17 cellular contexts compared by ENCODE assay signal in genomic region chr12:119071638-119072231, GRCh38.
DNase-seq lines count a peak whose midpoint lies in the region; ATAC-seq and TF ChIP-seq lines count a peak whose summit lies in the region.
"Had no signal": no experiment of that assay in that cellular context is flagged by ENCODE, and none has a peak within 500 bp of the region (broad histone marks: within the 10 kb centered on the region; RNA-seq: fewer than 3 reads in every experiment).

No MANE protein-coding gene starts in this region.

- POLR2A ChIA-PET in SK-N-SH (lab: Yijun Ruan, JAX): interaction anchor here (0.7 to 3.0 kb wide), 5 partner anchors 11 to 90 kb away, joined by 3 to 17 read pairs (median 10); partner anchors contain the start of gene SRRM4

- H3K27me3 Mint-ChIP-seq in type B pancreatic cell: peaks cover 68% of the 10 kb centered on the region

- H3K9me3 ChIP-seq in SK-N-SH (no peaks in the 10 kb centered on the region), BE2C (no peaks in the 10 kb centered on the region), WERI-Rb-1 (ENCODE audit: severe bottlenecking) (no peaks in the 10 kb centered on the region), osteoblast (ENCODE audit: low read depth, low read length) (no peaks in the 10 kb centered on the region)
- H3K9me3 ChIP-seq: BLaER1, Caco-2 had no signal

- no peaks in the 10 kb centered on the region for H3K9me2 ChIP-seq in SK-N-SH

- H3F3A ChIP-seq in SK-N-SH (replicated peaks; ENCODE audit: insufficient read depth): no peaks in the 10 kb centered on the region

- H3K27me3 ChIP-seq in SK-N-SH (ENCODE audit: insufficient read depth) (no peaks in the 10 kb centered on the region), BE2C (no peaks in the 10 kb centered on the region), WERI-Rb-1 (ENCODE audit: insufficient read depth, low read depth, severe bottlenecking) (no peaks in the 10 kb centered on the region), osteoblast (ENCODE audit: insufficient read depth, low read length) (no peaks in the 10 kb centered on the region)
- H3K27me3 ChIP-seq: BLaER1 had no signal

- H3K4me1 Mint-ChIP-seq in type B pancreatic cell (ENCODE audit: unreplicated experiment): no peaks in the 10 kb centered on the region
- H3K4me1 Mint-ChIP-seq: CD4-positive, CD25-positive, alpha-beta regulatory T cell had no signal

- H2AFZ ChIP-seq in SK-N-SH (ENCODE audit: low read depth): no peak overlapping the region
- no peak overlapping the region for H2AFZ ChIP-seq in osteoblast (ENCODE audit: low read length)
- H2AFZ ChIP-seq: GM23248 had no signal

- CTCF ChIA-PET in SK-N-SH (lab: Yijun Ruan, JAX): interaction anchor here (1.0 to 1.3 kb wide), 6 partner anchors 12 to 357 kb away, joined by 3 to 6 read pairs (median 4); no protein-coding TSS in a partner anchor

- H3K4me3 ChIP-seq in SK-N-SH (ENCODE audit: low read depth in 2 of 2, low read length in 1 of 2) (no peak overlapping the region; a peak in 1 of 4 replicates), BE2C (ENCODE audit: low read depth, low read length) (peak overlapping the region; percentile 12), WERI-Rb-1 (ENCODE audit: low read depth, low read length) (no peak overlapping the region; the same call in 1 of the 2 replicates), osteoblast (ENCODE audit: insufficient read depth, low read length) (no peak overlapping the region)
- H3K4me3 ChIP-seq: BLaER1, GM23248 had no signal

- ATAC-seq in SK-N-SH treated with all-trans-retinoic acid at 6 μM for 48 hours: no peak
- ATAC-seq in GM21619 (IDR thresholded peaks at IDR 0.05; ENCODE audit: unreplicated experiment): no peak
- ATAC-seq: CD8-positive, alpha-beta T cell had no signal

- DNase-seq in SK-N-SH: peak; percentile 27
- DNase-seq in BE2C: peak; percentile 48
- DNase-seq in WERI-Rb-1: no peak
- peak; percentile 5 for DNase-seq in osteoblast (ENCODE audit: insufficient read length, low spot score, missing footprints)
- no peak for DNase-seq in type B pancreatic cell (ENCODE audit: extremely low spot score, unreplicated experiment)
- DNase-seq: CD4-positive, CD25-positive, alpha-beta regulatory T cell; CD8-positive, alpha-beta T cell; DMS153; DND-41; GM23248; H7; HCEC 1CT had no signal

- H3K4me1 ChIP-seq in SK-N-SH (ENCODE audit: control insufficient read depth in 1 of 2, insufficient read depth in 2 of 2, low read depth in 1 of 2, low read length in 1 of 2) (peaks cover 0 to 58% of the 10 kb centered on the region in 2 experiments; a peak in 2 of 4 replicates), BE2C (peaks cover 58% of the 10 kb centered on the region), osteoblast (ENCODE audit: insufficient read depth, low read length) (no peaks in the 10 kb centered on the region)
- H3K4me1 ChIP-seq: BLaER1, Caco-2 had no signal

- TF ChIP-seq EP300 in SK-N-SH (IDR thresholded peaks at IDR 0.05; ENCODE audit: borderline replicate concordance in 1 of 2, low read depth in 1 of 2, low read length in 1 of 2): peak in 1 of 2 experiments; percentile 88; a peak in 2 of 4 replicates

- no peak overlapping the region for H3K9ac ChIP-seq in SK-N-SH
- H3K9ac ChIP-seq: BLaER1, GM23248 had no signal

- no peaks in the 10 kb centered on the region for H3K9me3 Mint-ChIP-seq in type B pancreatic cell
- H3K9me3 Mint-ChIP-seq: CD8-positive, alpha-beta T cell had no signal

- no peak overlapping the region for H3K4me2 ChIP-seq in SK-N-SH
- H3K4me2 ChIP-seq in osteoblast (ENCODE audit: insufficient read depth, low read length): no peak overlapping the region
- H3K4me2 ChIP-seq: BLaER1 had no signal

- no peak overlapping the region for H3K27ac Mint-ChIP-seq in type B pancreatic cell
- H3K27ac Mint-ChIP-seq: CD8-positive, alpha-beta T cell had no signal

- no peaks in the 10 kb centered on the region for H3K36me3 ChIP-seq in SK-N-SH (replicated peaks in 1 of 2; ENCODE audit: control insufficient read depth in 1 of 2, insufficient read depth in 2 of 2, low read length in 1 of 2)
- H3K36me3 ChIP-seq in BE2C: no peaks in the 10 kb centered on the region
- no peaks in the 10 kb centered on the region; the same call in 1 of the 2 replicates for H3K36me3 ChIP-seq in WERI-Rb-1
- H3K36me3 ChIP-seq in osteoblast (ENCODE audit: insufficient read depth, low read length): no peaks in the 10 kb centered on the region
- H3K36me3 ChIP-seq: BLaER1 had no signal

- H3K79me2 ChIP-seq in SK-N-SH (ENCODE audit: insufficient read depth) (no peaks in the 10 kb centered on the region), osteoblast (ENCODE audit: insufficient read depth, low read length) (no peaks in the 10 kb centered on the region)

- peak overlapping the region in 1 of 2 experiments; percentile 99; a peak in 2 of 4 replicates for H3K27ac ChIP-seq in SK-N-SH (ENCODE audit: low read depth in 2 of 2, low read length in 1 of 2)
- peak overlapping the region; percentile 68 for H3K27ac ChIP-seq in WERI-Rb-1
- H3K27ac ChIP-seq in osteoblast (ENCODE audit: low read depth, low read length): no peak overlapping the region
- H3K27ac ChIP-seq: BLaER1, C4-2B, GM23248 had no signal

- no peaks in the 10 kb centered on the region for H3K36me3 Mint-ChIP-seq in type B pancreatic cell
- H3K36me3 Mint-ChIP-seq: CD4-positive, CD25-positive, alpha-beta regulatory T cell; CD8-positive, alpha-beta T cell had no signal

- no peak for TF ChIP-seq CTCF in SK-N-SH (IDR thresholded peaks at IDR 0.05)
- no peak for TF ChIP-seq CTCF in BE2C (IDR thresholded peaks at IDR 0.05; ENCODE audit: low read depth, low read length)
- no peak for TF ChIP-seq CTCF in WERI-Rb-1 (IDR thresholded peaks at IDR 0.05; ENCODE audit: low read depth, low read length)
- TF ChIP-seq CTCF in osteoblast (IDR thresholded peaks at IDR 0.05; ENCODE audit: extremely low read depth, low read depth, low read length): no peak
- no peak for TF ChIP-seq CTCF in type B pancreatic cell (conservative IDR thresholded peaks at IDR 0.05)

- H4K20me1 ChIP-seq in SK-N-SH (ENCODE audit: insufficient read depth) (no peaks in the 10 kb centered on the region), osteoblast (ENCODE audit: insufficient read depth, low read length) (no peaks in the 10 kb centered on the region)
- H4K20me1 ChIP-seq: BLaER1 had no signal

- TF ChIP-seq RAD21 in SK-N-SH (IDR thresholded peaks at IDR 0.05; ENCODE audit: low read length): no peak

- 13% methylated on average over 5 of the region's 5 CpGs for WGBS in SK-N-SH (ENCODE audit: low lambda C conversion rate)

- no peak overlapping the region for H3K4me3 Mint-ChIP-seq in type B pancreatic cell
- H3K4me3 Mint-ChIP-seq: CD4-positive, CD25-positive, alpha-beta regulatory T cell; CD8-positive, alpha-beta T cell had no signal

TF ChIP-seq in SK-N-SH, 30 proteins besides CTCF, POLR2A, EP300 and RAD21:
- no peak for TF ChIP-seq EZH2phosphoT487 (IDR thresholded peaks at IDR 0.05; ENCODE audit: borderline replicate concordance, low read depth)
- peak; percentile 79 for TF ChIP-seq RCOR1 (IDR thresholded peaks at IDR 0.05; ENCODE audit: low read length)
- peak; percentile 84 for TF ChIP-seq GATA2 (CRISPR knock-in tag; IDR thresholded peaks at IDR 0.05)
- peak; percentile 50; the same call in 1 of the 2 replicates for TF ChIP-seq FOXJ3 (CRISPR knock-in tag; IDR thresholded peaks at IDR 0.05)
- TF ChIP-seq MXI1 (IDR thresholded peaks at IDR 0.05; ENCODE audit: low read depth, low read length): peak; percentile 89

TF ChIP-seq in SK-N-SH treated with all-trans-retinoic acid at 6 μM for 48 hours, 23 proteins besides CTCF, POLR2A, EP300 and RAD21 (continues in another document):
- TF ChIP-seq ZFP30 (CRISPR knock-in tag; IDR thresholded peaks at IDR 0.05) (no peak), ARNTL (CRISPR knock-in tag; IDR thresholded peaks at IDR 0.05; ENCODE audit: borderline replicate concordance, low read depth) (no peak), OSR1 (CRISPR knock-in tag; IDR thresholded peaks at IDR 0.05) (no peak), ZNF70 (CRISPR knock-in tag; IDR thresholded peaks at IDR 0.05) (no peak), CSRNP3 (CRISPR knock-in tag; IDR thresholded peaks at IDR 0.05) (no peak), ESRRG (CRISPR knock-in tag; IDR thresholded peaks at IDR 0.05) (no peak), ZNF8 (CRISPR knock-in tag; IDR thresholded peaks at IDR 0.05) (no peak), GLIS3 (CRISPR knock-in tag; IDR thresholded peaks at IDR 0.05) (no peak), SNAI2 (CRISPR knock-in tag; IDR thresholded peaks at IDR 0.05) (no peak)
- TF ChIP-seq, protein P1, sequence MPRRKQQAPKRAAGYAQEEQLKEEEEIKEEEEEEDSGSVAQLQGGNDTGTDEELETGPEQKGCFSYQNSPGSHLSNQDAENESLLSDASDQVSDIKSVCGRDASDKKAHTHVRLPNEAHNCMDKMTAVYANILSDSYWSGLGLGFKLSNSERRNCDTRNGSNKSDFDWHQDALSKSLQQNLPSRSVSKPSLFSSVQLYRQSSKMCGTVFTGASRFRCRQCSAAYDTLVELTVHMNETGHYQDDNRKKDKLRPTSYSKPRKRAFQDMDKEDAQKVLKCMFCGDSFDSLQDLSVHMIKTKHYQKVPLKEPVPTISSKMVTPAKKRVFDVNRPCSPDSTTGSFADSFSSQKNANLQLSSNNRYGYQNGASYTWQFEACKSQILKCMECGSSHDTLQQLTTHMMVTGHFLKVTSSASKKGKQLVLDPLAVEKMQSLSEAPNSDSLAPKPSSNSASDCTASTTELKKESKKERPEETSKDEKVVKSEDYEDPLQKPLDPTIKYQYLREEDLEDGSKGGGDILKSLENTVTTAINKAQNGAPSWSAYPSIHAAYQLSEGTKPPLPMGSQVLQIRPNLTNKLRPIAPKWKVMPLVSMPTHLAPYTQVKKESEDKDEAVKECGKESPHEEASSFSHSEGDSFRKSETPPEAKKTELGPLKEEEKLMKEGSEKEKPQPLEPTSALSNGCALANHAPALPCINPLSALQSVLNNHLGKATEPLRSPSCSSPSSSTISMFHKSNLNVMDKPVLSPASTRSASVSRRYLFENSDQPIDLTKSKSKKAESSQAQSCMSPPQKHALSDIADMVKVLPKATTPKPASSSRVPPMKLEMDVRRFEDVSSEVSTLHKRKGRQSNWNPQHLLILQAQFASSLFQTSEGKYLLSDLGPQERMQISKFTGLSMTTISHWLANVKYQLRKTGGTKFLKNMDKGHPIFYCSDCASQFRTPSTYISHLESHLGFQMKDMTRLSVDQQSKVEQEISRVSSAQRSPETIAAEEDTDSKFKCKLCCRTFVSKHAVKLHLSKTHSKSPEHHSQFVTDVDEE (CRISPR knock-in tag; IDR thresholded peaks at IDR 0.05): no peak

Comparison
In these comparisons a context has a peak if more than half of its experiments do, and no peak if none do; other contexts are left out.
1. DNase-seq: peak in SK-N-SH (single experiment), BE2C (single experiment) and osteoblast (single experiment); none in WERI-Rb-1 (single experiment) and type B pancreatic cell (single experiment).